In genomic region chr15:57529748-57530147, GRCh38 we compare ENCODE assay signal across 24 cellular contexts.
A peak's percentile ranks its signal among the peaks of the same experiment; 100 is the strongest.
DNase-seq lines count a peak whose midpoint lies in the region; ATAC-seq, FAIRE-seq and TF ChIP-seq lines count a peak whose summit lies in the region.
"Had no signal": no experiment of that assay in that cellular context is flagged by ENCODE, and none has a peak within 500 bp of the region (broad histone marks: within the 10 kb centered on the region; RNA-seq: fewer than 3 reads in every experiment).

No MANE protein-coding gene starts in this region.

- H3K79me2 ChIP-seq in GM23338 (replicated peaks; ENCODE audit: insufficient read depth) = no peaks in the 10 kb centered on the region

- H2AFZ ChIP-seq in GM23338 = no peak overlapping the region

- H3K27ac Mint-ChIP-seq in GM23338 = no peak overlapping the region
- peak overlapping the region; percentile 20 for H3K27ac Mint-ChIP-seq in stimulated activated naive B cell treated with anti-CD40 and anti-IgM and Interleukin-4, amounts not matched to agents 10 μg/mL and 1 μg/mL and 100 μg/mL, for 72 hours
- H3K27ac Mint-ChIP-seq: CD14-positive monocyte; CD8-positive, alpha-beta memory T cell had no signal

- intact Hi-C loops in kidney (cut with DNase I) = loop anchor here (5.0 kb wide), 1 partner anchor 182 kb away; no protein-coding TSS in a partner anchor

- peaks cover 23% of the 10 kb centered on the region for H3K4me1 Mint-ChIP-seq in GM23338
- H3K4me1 Mint-ChIP-seq in stimulated activated naive B cell treated with anti-CD40 and anti-IgM and Interleukin-4, amounts not matched to agents 10 μg/mL and 1 μg/mL and 100 μg/mL, for 72 hours = peaks cover 5 to 8% of the 10 kb centered on the region in 2 donors
- H3K4me1 Mint-ChIP-seq: CD14-positive monocyte; CD8-positive, alpha-beta memory T cell had no signal

- H3K4me1 ChIP-seq in GM23338 (ENCODE audit: insufficient read depth) (peaks cover 13% of the 10 kb centered on the region; the same call in 1 of the 2 replicates), kidney (ENCODE audit: control insufficient read depth in 1 of 2, insufficient read depth in 1 of 2, low read depth in 1 of 2, low read length in 2 of 2) (peaks cover 16 to 17% of the 10 kb centered on the region in 2 donors)

- no peak overlapping the region for H3K4me2 ChIP-seq in GM23338

- no peaks in the 10 kb centered on the region for H3K27me3 Mint-ChIP-seq in GM23338 (ENCODE audit: insufficient read depth, low read depth, poor library complexity)
- no peaks in the 10 kb centered on the region for H3K27me3 Mint-ChIP-seq in stimulated activated naive B cell treated with anti-CD40 and anti-IgM and Interleukin-4, amounts not matched to agents 10 μg/mL and 1 μg/mL and 100 μg/mL, for 72 hours

- peaks cover 9% of the 10 kb centered on the region for H4K20me1 ChIP-seq in GM23338 (replicated peaks; ENCODE audit: insufficient read depth)

- H3K36me3 ChIP-seq in GM23338 (ENCODE audit: insufficient read depth) (peaks cover 31% of the 10 kb centered on the region), kidney (ENCODE audit: control insufficient read depth in 1 of 2, insufficient read depth in 2 of 2, low read length in 2 of 2) (peaks cover 32 to 68% of the 10 kb centered on the region in 2 donors)
- H3K36me3 ChIP-seq: HAP-1, MG63, SJSA1 had no signal

- H3K9me2 ChIP-seq in GM23338 (ENCODE audit: insufficient read depth) = no peaks in the 10 kb centered on the region

- peaks cover 49% of the 10 kb centered on the region for H3K36me3 Mint-ChIP-seq in GM23338 (ENCODE audit: low read depth)
- no peaks in the 10 kb centered on the region for H3K36me3 Mint-ChIP-seq in stimulated activated naive B cell treated with anti-CD40 and anti-IgM and Interleukin-4, amounts not matched to agents 10 μg/mL and 1 μg/mL and 100 μg/mL, for 72 hours
- H3K36me3 Mint-ChIP-seq: CD14-positive monocyte; CD8-positive, alpha-beta memory T cell had no signal

- no peaks in the 10 kb centered on the region for H3K27me3 ChIP-seq in GM23338 (ENCODE audit: insufficient read depth)
- H3K27me3 ChIP-seq: MG63, SJSA1 had no signal

- no peak overlapping the region for H3K4me3 ChIP-seq in GM23338
- no peak overlapping the region for H3K4me3 ChIP-seq in kidney (ENCODE audit: low read length in 2 of 2)
- H3K4me3 ChIP-seq: HAP-1, MG63, SJSA1 had no signal

- H3K27ac ChIP-seq in GM23338 (ENCODE audit: low read depth) (peak overlapping the region; percentile 60; the same call in 1 of the 2 replicates), VCaP (peak overlapping the region; percentile 97), kidney (ENCODE audit: low read depth in 2 of 2, low read length in 2 of 2) (peak overlapping the region in 1 of 2 donors; percentile 26)
- H3K27ac ChIP-seq: SJSA1 had no signal

- peaks cover 12% of the 10 kb centered on the region; the same call in 1 of the 2 replicates for H3F3A ChIP-seq in GM23338 (replicated peaks; ENCODE audit: low read depth)

- H3K9ac ChIP-seq in kidney (ENCODE audit: low read length in 2 of 2) = peak overlapping the region; percentile 10 to 15

- FAIRE-seq in kidney (lab: Jason Lieb, UNC) = no peak
- FAIRE-seq: A204.1, GM18507 had no signal

- H3K4me3 Mint-ChIP-seq in GM23338 = no peak overlapping the region
- H3K4me3 Mint-ChIP-seq in stimulated activated naive B cell treated with anti-CD40 and anti-IgM and Interleukin-4, amounts not matched to agents 10 μg/mL and 1 μg/mL and 100 μg/mL, for 72 hours = no peak overlapping the region
- H3K4me3 Mint-ChIP-seq: CD14-positive monocyte; CD8-positive, alpha-beta memory T cell had no signal

- H3K9me3 Mint-ChIP-seq in GM23338 = no peaks in the 10 kb centered on the region
- no peaks in the 10 kb centered on the region for H3K9me3 Mint-ChIP-seq in stimulated activated naive B cell treated with anti-CD40 and anti-IgM and Interleukin-4, amounts not matched to agents 10 μg/mL and 1 μg/mL and 100 μg/mL, for 72 hours
- H3K9me3 Mint-ChIP-seq: CD14-positive monocyte; CD8-positive, alpha-beta memory T cell had no signal

- TF ChIP-seq CTCF in GM23338 (conservative IDR thresholded peaks at IDR 0.05; ENCODE audit: low read depth in 2 of 2) (no peak), VCaP (conservative IDR thresholded peaks at IDR 0.05) (no peak), kidney (IDR thresholded peaks at IDR 0.05; ENCODE audit: borderline replicate concordance, extremely low read depth, insufficient read depth) (no peak)

- ATAC-seq in GM23338 = no peak
- no peak for ATAC-seq in stimulated activated naive B cell treated with anti-CD40 and anti-IgM and Interleukin-4, amounts not matched to agents 10 μg/mL and 1 μg/mL and 100 μg/mL, for 72 hours (replicated peaks)
- no peak for ATAC-seq in GM21825 (IDR thresholded peaks at IDR 0.05; ENCODE audit: unreplicated experiment)

- H3K9me3 ChIP-seq in kidney (ENCODE audit: control insufficient read depth in 1 of 2, low read length in 2 of 2) = no peaks in the 10 kb centered on the region
- H3K9me3 ChIP-seq: HAP-1, MG63, SJSA1 had no signal

- DNase-seq in GM23338 (ENCODE audit: low spot score) = no peak
- no peak for DNase-seq in kidney
- no peak for DNase-seq in stimulated activated naive B cell treated with anti-CD40 and anti-IgM and Interleukin-4, amounts not matched to agents 10 μg/mL and 1 μg/mL and 100 μg/mL, for 72 hours
- no peak for DNase-seq in Ammon's horn (ENCODE audit: low spot score)
- no peak for DNase-seq in COLO829 (ENCODE audit: low spot score)
- DNase-seq: AML-193; Calu3; CD8-positive, alpha-beta memory T cell; GOT3; KBM-7; MG63; NCI-H1105 treated with DMSO at 0.1 percent for 48 hours; NCI-H2029; NCI-H446; NCI-H524 treated with DMSO at 0.1 percent for 48 hours; Right ventricle myocardium superior; RPMI8226 had no signal

TF ChIP-seq in GM23338, 12 proteins besides CTCF, POLR2A, EP300 and RAD21 (continues in another document):
- TF ChIP-seq, protein P1, sequence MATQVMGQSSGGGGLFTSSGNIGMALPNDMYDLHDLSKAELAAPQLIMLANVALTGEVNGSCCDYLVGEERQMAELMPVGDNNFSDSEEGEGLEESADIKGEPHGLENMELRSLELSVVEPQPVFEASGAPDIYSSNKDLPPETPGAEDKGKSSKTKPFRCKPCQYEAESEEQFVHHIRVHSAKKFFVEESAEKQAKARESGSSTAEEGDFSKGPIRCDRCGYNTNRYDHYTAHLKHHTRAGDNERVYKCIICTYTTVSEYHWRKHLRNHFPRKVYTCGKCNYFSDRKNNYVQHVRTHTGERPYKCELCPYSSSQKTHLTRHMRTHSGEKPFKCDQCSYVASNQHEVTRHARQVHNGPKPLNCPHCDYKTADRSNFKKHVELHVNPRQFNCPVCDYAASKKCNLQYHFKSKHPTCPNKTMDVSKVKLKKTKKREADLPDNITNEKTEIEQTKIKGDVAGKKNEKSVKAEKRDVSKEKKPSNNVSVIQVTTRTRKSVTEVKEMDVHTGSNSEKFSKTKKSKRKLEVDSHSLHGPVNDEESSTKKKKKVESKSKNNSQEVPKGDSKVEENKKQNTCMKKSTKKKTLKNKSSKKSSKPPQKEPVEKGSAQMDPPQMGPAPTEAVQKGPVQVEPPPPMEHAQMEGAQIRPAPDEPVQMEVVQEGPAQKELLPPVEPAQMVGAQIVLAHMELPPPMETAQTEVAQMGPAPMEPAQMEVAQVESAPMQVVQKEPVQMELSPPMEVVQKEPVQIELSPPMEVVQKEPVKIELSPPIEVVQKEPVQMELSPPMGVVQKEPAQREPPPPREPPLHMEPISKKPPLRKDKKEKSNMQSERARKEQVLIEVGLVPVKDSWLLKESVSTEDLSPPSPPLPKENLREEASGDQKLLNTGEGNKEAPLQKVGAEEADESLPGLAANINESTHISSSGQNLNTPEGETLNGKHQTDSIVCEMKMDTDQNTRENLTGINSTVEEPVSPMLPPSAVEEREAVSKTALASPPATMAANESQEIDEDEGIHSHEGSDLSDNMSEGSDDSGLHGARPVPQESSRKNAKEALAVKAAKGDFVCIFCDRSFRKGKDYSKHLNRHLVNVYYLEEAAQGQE (IDR thresholded peaks at IDR 0.05; ENCODE audit: unreplicated experiment) = no peak
- no peak for TF ChIP-seq EZH2 (IDR thresholded peaks at IDR 0.05; ENCODE audit: low read depth, unreplicated experiment)
- no peak for TF ChIP-seq JUNB (IDR thresholded peaks at IDR 0.05; ENCODE audit: unreplicated experiment)
- TF ChIP-seq ZNF114 (CRISPR knock-in tag; IDR thresholded peaks at IDR 0.05) = no peak
- TF ChIP-seq CREB1 (CRISPR knock-in tag; IDR thresholded peaks at IDR 0.05; ENCODE audit: low read depth) = no peak
- TF ChIP-seq NANOG (IDR thresholded peaks at IDR 0.05; ENCODE audit: borderline replicate concordance) = no peak
- TF ChIP-seq STAT1 (IDR thresholded peaks at IDR 0.05; ENCODE audit: unreplicated experiment) = no peak
